1 cellular context compared by ENCODE assay signal in the genomic region with DNA sequence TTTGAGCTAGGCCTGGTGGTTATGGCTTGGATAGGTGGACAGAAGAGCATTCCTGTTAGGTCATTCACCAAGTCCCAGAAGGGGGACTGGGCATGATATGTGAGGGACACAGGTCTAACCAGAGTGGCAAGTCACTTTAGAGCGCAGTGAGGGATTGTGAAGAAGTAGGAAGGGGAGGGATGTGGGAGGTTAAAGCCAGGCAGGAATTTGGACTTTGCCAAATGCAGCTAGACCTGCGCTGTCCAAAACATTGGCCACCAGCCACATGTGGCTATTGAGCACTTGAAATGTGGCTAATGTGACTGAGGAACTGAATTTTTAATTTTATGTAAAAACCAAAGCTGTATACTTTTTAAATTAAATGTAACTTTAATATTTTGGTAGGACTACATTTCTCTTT.
TF ChIP-seq lines count a peak whose summit lies in the region.

No MANE protein-coding gene starts in this region.

TF ChIP-seq in liver, 16 proteins besides CTCF, POLR2A, EP300 and RAD21:
- peak; percentile 83 to 87 for TF ChIP-seq HNF4A (conservative IDR thresholded peaks at IDR 0.05)
- TF ChIP-seq ATF3 (IDR thresholded peaks at IDR 0.05): no peak
- TF ChIP-seq ZBTB33 (IDR thresholded peaks at IDR 0.05): no peak
- TF ChIP-seq YY1 (IDR thresholded peaks at IDR 0.05): no peak
- TF ChIP-seq SP1 (IDR thresholded peaks at IDR 0.05): peak; percentile 70
- TF ChIP-seq, protein P1, sequence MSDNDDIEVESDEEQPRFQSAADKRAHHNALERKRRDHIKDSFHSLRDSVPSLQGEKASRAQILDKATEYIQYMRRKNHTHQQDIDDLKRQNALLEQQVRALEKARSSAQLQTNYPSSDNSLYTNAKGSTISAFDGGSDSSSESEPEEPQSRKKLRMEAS (IDR thresholded peaks at IDR 0.05): no peak
- TF ChIP-seq TAF1 (conservative IDR thresholded peaks at IDR 0.05): no peak
- TF ChIP-seq FOXA2 (IDR thresholded peaks at IDR 0.05): no peak
- TF ChIP-seq GABPA (IDR thresholded peaks at IDR 0.05 in 1 of 2, conservative IDR thresholded peaks at IDR 0.05 in 1 of 2): no peak
- TF ChIP-seq EGR1 (IDR thresholded peaks at IDR 0.05; ENCODE audit: low read depth in 2 of 2): no peak
- no peak for TF ChIP-seq NR2F2 (IDR thresholded peaks at IDR 0.05)
- TF ChIP-seq JUND (IDR thresholded peaks at IDR 0.05): no peak
- peak; percentile 65 for TF ChIP-seq HNF4G (IDR thresholded peaks at IDR 0.05)
- no peak for TF ChIP-seq FOXA1 (IDR thresholded peaks at IDR 0.05)
- peak; percentile 38 for TF ChIP-seq REST (IDR thresholded peaks at IDR 0.05)
- TF ChIP-seq RXRA (IDR thresholded peaks at IDR 0.05): peak; percentile 48 to 67
